8 cellular contexts compared by ENCODE assay signal in genomic region chr14:53217283-53217994, GRCh38.
DNase-seq lines count a peak whose midpoint lies in the region; ATAC-seq, FAIRE-seq and TF ChIP-seq lines count a peak whose summit lies in the region.

No MANE protein-coding gene starts in this region.

- peak overlapping the region; percentile 54 for H3K4me3 ChIP-seq in fibroblast of pulmonary artery (replicated peaks; ENCODE audit: low read depth, low read length)
- H3K4me3 ChIP-seq in neuron (ENCODE audit: low read length), result peak overlapping the region; percentile 50
- H3K4me3 ChIP-seq in subcutaneous abdominal adipose tissue (ENCODE audit: low read depth in 1 of 5, low read length in 5 of 5), result peak overlapping the region; percentile 66 to 85 (median 69)

- peak overlapping the region; percentile 80 for H3K4me3 Mint-ChIP-seq in activated T-cell treated with anti-CD3 and anti-CD28 coated beads, Interleukin-2, amount 50 U/mL, for 4 hours

- no peaks in the 10 kb centered on the region for H3K36me3 ChIP-seq in neuron (ENCODE audit: insufficient read depth, low read length)
- H3K36me3 ChIP-seq in subcutaneous abdominal adipose tissue (ENCODE audit: control insufficient read depth in 5 of 5, insufficient read depth in 5 of 5, low read length in 5 of 5), result no peaks in the 10 kb centered on the region

- H3K27me3 Mint-ChIP-seq in activated T-cell treated with anti-CD3 and anti-CD28 coated beads, Interleukin-2, amount 50 U/mL, for 4 hours (ENCODE audit: low read depth), result no peaks in the 10 kb centered on the region

- H3K9ac ChIP-seq in subcutaneous abdominal adipose tissue (ENCODE audit: low read length in 5 of 5), result peak overlapping the region in 4 of 5 donors; percentile 59 to 85 (median 64)

- peak; percentile 99 for ATAC-seq in GM21390 (IDR thresholded peaks at IDR 0.05; ENCODE audit: unreplicated experiment)
- ATAC-seq in activated T-cell treated with anti-CD3 and anti-CD28 coated beads, Interleukin-2, amount 50 U/mL, for 4 hours, result peak; percentile 98 to 99

- H3K4me1 ChIP-seq in neuron (ENCODE audit: insufficient read depth, low read length) (peaks cover 16% of the 10 kb centered on the region), subcutaneous abdominal adipose tissue (ENCODE audit: control insufficient read depth in 5 of 5, insufficient read depth in 5 of 5, low read length in 5 of 5) (peaks cover 0 to 12% (median 8%) of the 10 kb centered on the region in 5 donors)

- peak; percentile 20 for TF ChIP-seq CTCF in fibroblast of pulmonary artery (IDR thresholded peaks at IDR 0.05; ENCODE audit: low read length, missing control alignments)

- no peak overlapping the region for H3K27ac ChIP-seq in subcutaneous abdominal adipose tissue (ENCODE audit: low read depth, low read length)

- peak overlapping the region; percentile 79 for H2AFZ ChIP-seq in neuron (ENCODE audit: low read depth, low read length)

- no peaks in the 10 kb centered on the region for H3K9me3 Mint-ChIP-seq in activated T-cell treated with anti-CD3 and anti-CD28 coated beads, Interleukin-2, amount 50 U/mL, for 4 hours

- no peaks in the 10 kb centered on the region for H3K9me3 ChIP-seq in neuron (ENCODE audit: low read length)
- no peaks in the 10 kb centered on the region for H3K9me3 ChIP-seq in subcutaneous abdominal adipose tissue (ENCODE audit: control insufficient read depth in 5 of 5, low read length in 5 of 5)

- peak; percentile 91 for DNase-seq in DMS53 (lab: John Stamatoyannopoulos, UW)
- DNase-seq in HTR-8/SVneo (ENCODE audit: insufficient read length, low spot score), result peak; percentile 79
- DNase-seq in OCI-M1 (lab: John Stamatoyannopoulos, UW), result peak; percentile 87
- DNase-seq in activated T-cell treated with anti-CD3 and anti-CD28 coated beads, Interleukin-2, amount 50 U/mL, for 4 hours, result peak; percentile 54
- DNase-seq in fibroblast of pulmonary artery (ENCODE audit: low read depth), result peak; percentile 56

- peaks cover 6% of the 10 kb centered on the region for H3K4me1 Mint-ChIP-seq in activated T-cell treated with anti-CD3 and anti-CD28 coated beads, Interleukin-2, amount 50 U/mL, for 4 hours (ENCODE audit: low read depth)

- H3K27me3 ChIP-seq in neuron (ENCODE audit: insufficient read depth, low read length), result no peaks in the 10 kb centered on the region
- H3K27me3 ChIP-seq in subcutaneous abdominal adipose tissue (ENCODE audit: control insufficient read depth in 5 of 5, insufficient read depth in 4 of 5, low read length in 5 of 5), result no peaks in the 10 kb centered on the region

- H3K36me3 Mint-ChIP-seq in activated T-cell treated with anti-CD3 and anti-CD28 coated beads, Interleukin-2, amount 50 U/mL, for 4 hours (ENCODE audit: insufficient read depth), result no peaks in the 10 kb centered on the region

- FAIRE-seq in HTR-8/SVneo (lab: Jason Lieb, UNC), result peak; percentile 98
